10 cellular contexts compared by ENCODE assay signal in genomic region chr6:51090343-51090742, GRCh38.
"Had no signal": no experiment of that assay in that cellular context is flagged by ENCODE, and none has a peak within 500 bp of the region (broad histone marks: within the 10 kb centered on the region; RNA-seq: fewer than 3 reads in every experiment).

No MANE protein-coding gene starts in this region.

- H3K4me3 ChIP-seq: GM23338 had no signal

- ATAC-seq: GM23338 had no signal

- H3K4me2 ChIP-seq: GM23338, KMS-11 had no signal

- H3K9ac ChIP-seq: KMS-11 had no signal

- DNase-seq: H9, HCEC 1CT, IMR-90, Karpas-422, KBM-7 had no signal

- H2AFZ ChIP-seq: GM23338 had no signal

- H3K27ac ChIP-seq: KMS-11 had no signal

- FAIRE-seq: H1, H54, HTR-8/SVneo had no signal
